15 cellular contexts compared by ENCODE assay signal in the genomic region with DNA sequence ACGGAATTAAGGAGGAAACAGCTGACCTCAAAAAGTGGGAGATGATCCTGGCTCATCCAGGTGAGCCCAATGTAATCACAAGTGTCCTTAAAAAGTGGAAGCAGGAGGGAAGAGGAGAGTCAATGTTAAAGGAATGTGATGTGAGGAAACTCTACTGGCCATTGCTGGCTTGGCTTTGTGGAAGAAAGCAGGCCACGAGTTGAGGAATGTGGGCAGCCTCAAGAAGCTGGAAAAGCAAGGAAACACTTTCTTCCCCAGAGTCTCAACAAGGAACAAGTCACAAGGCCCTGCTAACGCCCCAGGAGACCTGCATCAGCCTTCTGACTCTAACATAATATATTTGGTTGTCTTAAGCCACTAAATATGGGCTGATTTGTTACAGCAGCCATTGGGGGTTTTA.
"Had no signal": no experiment of that assay in that cellular context is flagged by ENCODE, and none has a peak within 500 bp of the region (broad histone marks: within the 10 kb centered on the region; RNA-seq: fewer than 3 reads in every experiment).

No MANE protein-coding gene starts in this region.

- H3K36me3 ChIP-seq: gastroesophageal sphincter, heart left ventricle, left lung, transverse colon, uterus had no signal

- DNase-seq: activated B cell treated with CpG ODN at 0.5 μM for 24 hours; activated CD4-positive, alpha-beta memory T cell treated with anti-CD3 and anti-CD28 coated beads, Interleukin-2, amount 10 ng/mL, durations not matched to agents 7 days and 5 days; activated CD4-positive, alpha-beta T cell treated with anti-CD3 and anti-CD28 coated beads for 4 hours; activated CD8-positive, alpha-beta memory T cell treated with anti-CD3 and anti-CD28 coated beads, Interleukin-2, amount 10 ng/mL, durations not matched to agents 7 days and 5 days; amygdala; caudate nucleus; dorsolateral prefrontal cortex; heart left ventricle; left lung; stimulated activated CD4-positive, alpha-beta T cell treated with anti-CD3 and anti-CD28 coated beads, Interleukin-2, amount 100 ng/mL, for 24 hours; stimulated activated naive CD8-positive, alpha-beta T cell treated with anti-CD3 and anti-CD28 coated beads, Interleukin-15, Interleukin-2, amounts not matched to agents 100 U/mL and 50 U/mL, for 24 hours; T-helper 9 cell; transverse colon; uterus had no signal

- H3K4me1 ChIP-seq: gastroesophageal sphincter, heart left ventricle, left lung, transverse colon, uterus had no signal

- H3K27me3 ChIP-seq: gastroesophageal sphincter, left lung, transverse colon, uterus had no signal

- ATAC-seq: activated CD8-positive, alpha-beta memory T cell treated with anti-CD3 and anti-CD28 coated beads, Interleukin-2, amount 10 ng/mL, durations not matched to agents 7 days and 5 days; gastroesophageal sphincter; heart left ventricle; left lung; stimulated activated naive CD8-positive, alpha-beta T cell treated with anti-CD3 and anti-CD28 coated beads, Interleukin-15, Interleukin-2, amounts not matched to agents 100 U/mL and 50 U/mL, for 24 hours had no signal

- H3K9me3 ChIP-seq: gastroesophageal sphincter, heart left ventricle, left lung, transverse colon, uterus had no signal

- H3K4me3 ChIP-seq: dorsolateral prefrontal cortex, gastroesophageal sphincter, heart left ventricle, left lung, transverse colon, uterus had no signal
